1 cellular context compared by ENCODE assay signal in the genomic region with DNA sequence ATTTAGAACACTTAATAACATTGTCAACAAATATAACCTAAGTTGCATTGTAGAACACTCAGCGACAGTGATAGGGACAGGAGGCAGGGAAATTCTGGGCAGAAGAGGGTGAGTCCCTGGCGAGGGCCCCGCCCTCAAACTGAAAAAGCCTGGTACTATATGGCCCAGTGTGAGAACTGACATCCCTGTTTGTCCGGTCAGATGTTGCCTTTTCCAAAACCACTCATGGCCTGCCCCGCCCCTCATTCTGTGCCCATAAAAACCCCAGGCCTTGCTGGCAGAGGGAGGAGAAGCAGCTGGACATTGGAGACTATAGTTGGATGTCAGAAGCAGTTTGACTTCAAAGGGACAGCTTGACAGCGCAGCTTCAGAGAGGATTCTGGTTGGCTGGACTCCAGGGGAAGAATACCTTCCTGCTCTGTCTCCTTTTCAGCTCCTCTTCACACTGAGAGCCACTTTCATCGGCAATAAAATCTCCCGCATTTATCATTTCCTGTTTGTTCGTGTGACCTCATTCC.
TF ChIP-seq lines count a peak whose summit lies in the region.

No MANE protein-coding gene starts in this region.

TF ChIP-seq in H1, 55 proteins besides CTCF, POLR2A, EP300 and RAD21:
- TF ChIP-seq, protein P1, sequence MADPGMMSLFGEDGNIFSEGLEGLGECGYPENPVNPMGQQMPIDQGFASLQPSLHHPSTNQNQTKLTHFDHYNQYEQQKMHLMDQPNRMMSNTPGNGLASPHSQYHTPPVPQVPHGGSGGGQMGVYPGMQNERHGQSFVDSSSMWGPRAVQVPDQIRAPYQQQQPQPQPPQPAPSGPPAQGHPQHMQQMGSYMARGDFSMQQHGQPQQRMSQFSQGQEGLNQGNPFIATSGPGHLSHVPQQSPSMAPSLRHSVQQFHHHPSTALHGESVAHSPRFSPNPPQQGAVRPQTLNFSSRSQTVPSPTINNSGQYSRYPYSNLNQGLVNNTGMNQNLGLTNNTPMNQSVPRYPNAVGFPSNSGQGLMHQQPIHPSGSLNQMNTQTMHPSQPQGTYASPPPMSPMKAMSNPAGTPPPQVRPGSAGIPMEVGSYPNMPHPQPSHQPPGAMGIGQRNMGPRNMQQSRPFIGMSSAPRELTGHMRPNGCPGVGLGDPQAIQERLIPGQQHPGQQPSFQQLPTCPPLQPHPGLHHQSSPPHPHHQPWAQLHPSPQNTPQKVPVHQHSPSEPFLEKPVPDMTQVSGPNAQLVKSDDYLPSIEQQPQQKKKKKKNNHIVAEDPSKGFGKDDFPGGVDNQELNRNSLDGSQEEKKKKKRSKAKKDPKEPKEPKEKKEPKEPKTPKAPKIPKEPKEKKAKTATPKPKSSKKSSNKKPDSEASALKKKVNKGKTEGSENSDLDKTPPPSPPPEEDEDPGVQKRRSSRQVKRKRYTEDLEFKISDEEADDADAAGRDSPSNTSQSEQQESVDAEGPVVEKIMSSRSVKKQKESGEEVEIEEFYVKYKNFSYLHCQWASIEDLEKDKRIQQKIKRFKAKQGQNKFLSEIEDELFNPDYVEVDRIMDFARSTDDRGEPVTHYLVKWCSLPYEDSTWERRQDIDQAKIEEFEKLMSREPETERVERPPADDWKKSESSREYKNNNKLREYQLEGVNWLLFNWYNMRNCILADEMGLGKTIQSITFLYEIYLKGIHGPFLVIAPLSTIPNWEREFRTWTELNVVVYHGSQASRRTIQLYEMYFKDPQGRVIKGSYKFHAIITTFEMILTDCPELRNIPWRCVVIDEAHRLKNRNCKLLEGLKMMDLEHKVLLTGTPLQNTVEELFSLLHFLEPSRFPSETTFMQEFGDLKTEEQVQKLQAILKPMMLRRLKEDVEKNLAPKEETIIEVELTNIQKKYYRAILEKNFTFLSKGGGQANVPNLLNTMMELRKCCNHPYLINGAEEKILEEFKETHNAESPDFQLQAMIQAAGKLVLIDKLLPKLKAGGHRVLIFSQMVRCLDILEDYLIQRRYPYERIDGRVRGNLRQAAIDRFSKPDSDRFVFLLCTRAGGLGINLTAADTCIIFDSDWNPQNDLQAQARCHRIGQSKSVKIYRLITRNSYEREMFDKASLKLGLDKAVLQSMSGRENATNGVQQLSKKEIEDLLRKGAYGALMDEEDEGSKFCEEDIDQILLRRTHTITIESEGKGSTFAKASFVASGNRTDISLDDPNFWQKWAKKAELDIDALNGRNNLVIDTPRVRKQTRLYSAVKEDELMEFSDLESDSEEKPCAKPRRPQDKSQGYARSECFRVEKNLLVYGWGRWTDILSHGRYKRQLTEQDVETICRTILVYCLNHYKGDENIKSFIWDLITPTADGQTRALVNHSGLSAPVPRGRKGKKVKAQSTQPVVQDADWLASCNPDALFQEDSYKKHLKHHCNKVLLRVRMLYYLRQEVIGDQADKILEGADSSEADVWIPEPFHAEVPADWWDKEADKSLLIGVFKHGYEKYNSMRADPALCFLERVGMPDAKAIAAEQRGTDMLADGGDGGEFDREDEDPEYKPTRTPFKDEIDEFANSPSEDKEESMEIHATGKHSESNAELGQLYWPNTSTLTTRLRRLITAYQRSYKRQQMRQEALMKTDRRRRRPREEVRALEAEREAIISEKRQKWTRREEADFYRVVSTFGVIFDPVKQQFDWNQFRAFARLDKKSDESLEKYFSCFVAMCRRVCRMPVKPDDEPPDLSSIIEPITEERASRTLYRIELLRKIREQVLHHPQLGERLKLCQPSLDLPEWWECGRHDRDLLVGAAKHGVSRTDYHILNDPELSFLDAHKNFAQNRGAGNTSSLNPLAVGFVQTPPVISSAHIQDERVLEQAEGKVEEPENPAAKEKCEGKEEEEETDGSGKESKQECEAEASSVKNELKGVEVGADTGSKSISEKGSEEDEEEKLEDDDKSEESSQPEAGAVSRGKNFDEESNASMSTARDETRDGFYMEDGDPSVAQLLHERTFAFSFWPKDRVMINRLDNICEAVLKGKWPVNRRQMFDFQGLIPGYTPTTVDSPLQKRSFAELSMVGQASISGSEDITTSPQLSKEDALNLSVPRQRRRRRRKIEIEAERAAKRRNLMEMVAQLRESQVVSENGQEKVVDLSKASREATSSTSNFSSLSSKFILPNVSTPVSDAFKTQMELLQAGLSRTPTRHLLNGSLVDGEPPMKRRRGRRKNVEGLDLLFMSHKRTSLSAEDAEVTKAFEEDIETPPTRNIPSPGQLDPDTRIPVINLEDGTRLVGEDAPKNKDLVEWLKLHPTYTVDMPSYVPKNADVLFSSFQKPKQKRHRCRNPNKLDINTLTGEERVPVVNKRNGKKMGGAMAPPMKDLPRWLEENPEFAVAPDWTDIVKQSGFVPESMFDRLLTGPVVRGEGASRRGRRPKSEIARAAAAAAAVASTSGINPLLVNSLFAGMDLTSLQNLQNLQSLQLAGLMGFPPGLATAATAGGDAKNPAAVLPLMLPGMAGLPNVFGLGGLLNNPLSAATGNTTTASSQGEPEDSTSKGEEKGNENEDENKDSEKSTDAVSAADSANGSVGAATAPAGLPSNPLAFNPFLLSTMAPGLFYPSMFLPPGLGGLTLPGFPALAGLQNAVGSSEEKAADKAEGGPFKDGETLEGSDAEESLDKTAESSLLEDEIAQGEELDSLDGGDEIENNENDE (IDR thresholded peaks at IDR 0.05; ENCODE audit: insufficient replicate concordance, low read length) = no peak
- TF ChIP-seq SP1 (IDR thresholded peaks at IDR 0.05; ENCODE audit: low read depth, low read length) (no peak), JUN (IDR thresholded peaks at IDR 0.05; ENCODE audit: low read depth, low read length) (no peak), SIN3A (conservative IDR thresholded peaks at IDR 0.05 in 1 of 2, IDR thresholded peaks at IDR 0.05 in 1 of 2; ENCODE audit: low read depth in 1 of 2, low read length in 2 of 2) (no peak), RFX5 (IDR thresholded peaks at IDR 0.05; ENCODE audit: borderline replicate concordance, low read depth, low read length) (no peak)
